ENCODE assay signal across 9 cellular contexts in genomic region chr6:31896493-31896855, GRCh38. TPM values are rescaled to one million over a fixed set of nuclear protein-coding genes. Genes with fewer than 3 reads are reported as not detected.
DNase-seq lines count a peak whose midpoint lies in the region; ATAC-seq, FAIRE-seq and TF ChIP-seq lines count a peak whose summit lies in the region.
"Had no signal": no experiment of that assay in that cellular context is flagged by ENCODE, and none has a peak within 500 bp of the region (broad histone marks: within the 10 kb centered on the region; RNA-seq: fewer than 3 reads in every experiment).

No MANE protein-coding gene starts in this region.

- TF ChIP-seq CTCF in astrocyte of the spinal cord (IDR thresholded peaks at IDR 0.05; ENCODE audit: low read depth, low read length) (no peak), lower lobe of right lung (IDR thresholded peaks at IDR 0.05) (no peak), transverse colon (IDR thresholded peaks at IDR 0.05) (no peak)

- no peak for TF ChIP-seq POLR2A in transverse colon (IDR thresholded peaks at IDR 0.05)

- H3K27ac Mint-ChIP-seq in activated T-cell treated with anti-CD3 and anti-CD28 coated beads, Interleukin-2, amount 50 U/mL, for 72 hours: peak overlapping the region; percentile 82

- H3K27me3 ChIP-seq in lower lobe of right lung (ENCODE audit: low read depth) (no peaks in the 10 kb centered on the region), transverse colon (no peaks in the 10 kb centered on the region)

- H3K9me3 Mint-ChIP-seq in activated T-cell treated with anti-CD3 and anti-CD28 coated beads, Interleukin-2, amount 50 U/mL, for 72 hours: no peaks in the 10 kb centered on the region

- WGBS in transverse colon (ENCODE audit: low coverage in 1 of 2), 2 donors: 47% methylated on average over 4 of the region's 4 CpGs; no CpG with 5 or more reads in 1 of the 2 donors

- H3K4me3 Mint-ChIP-seq in activated T-cell treated with anti-CD3 and anti-CD28 coated beads, Interleukin-2, amount 50 U/mL, for 72 hours: peak overlapping the region; percentile 81 to 89

- in situ Hi-C loops in astrocyte of the spinal cord (cut with HindIII; ENCODE audit: low sequenced_read_pairs) (no loop called here), transverse colon (cut with MboI; ENCODE audit: low pct_ligation_motif_present in 1 of 4, low pct_unique_long_range_greater_than_20kb in 1 of 4, low sequenced_read_pairs in 3 of 4) (no loop called here)

- H3K4me3 ChIP-seq in astrocyte of the spinal cord (ENCODE audit: low read depth, low read length) (peak overlapping the region; percentile 92), lower lobe of right lung (peak overlapping the region; percentile 97), transverse colon (peak overlapping the region; percentile 93 to 99 (median 98))

- no peaks in the 10 kb centered on the region for H3K27me3 Mint-ChIP-seq in activated T-cell treated with anti-CD3 and anti-CD28 coated beads, Interleukin-2, amount 50 U/mL, for 72 hours (ENCODE audit: low read depth)

- DNase-seq in activated T-cell treated with anti-CD3 and anti-CD28 coated beads, Interleukin-2, amount 50 U/mL, for 72 hours: peak in 1 of 2 donors; percentile 22
- no peak for DNase-seq in activated T-cell treated with anti-CD3 and anti-CD28 coated beads, Interleukin-2, amount 50 U/mL, for 1 hour
- DNase-seq in astrocyte of the spinal cord (ENCODE audit: low read depth, low spot score): no peak
- DNase-seq in lower lobe of right lung: no peak
- DNase-seq in transverse colon: no peak
- DNase-seq in GM19239 (ENCODE audit: insufficient read length, low spot score): no peak
- no peak for DNase-seq in DMS79 (lab: John Stamatoyannopoulos, UW)
- DNase-seq: DMS153 had no signal

- intact Hi-C loops in lower lobe of right lung (cut with DNase I): no loop called here
- intact Hi-C loops in transverse colon (cut with DNase I; ENCODE audit: low total_unique reads): no loop called here

- peaks cover 31% of the 10 kb centered on the region for H3K4me1 ChIP-seq in lower lobe of right lung
- peaks cover 14 to 37% (median 25%) of the 10 kb centered on the region in 4 donors for H3K4me1 ChIP-seq in transverse colon

- peaks cover 0 to 20% of the 10 kb centered on the region in 2 donors for H3K36me3 Mint-ChIP-seq in activated T-cell treated with anti-CD3 and anti-CD28 coated beads, Interleukin-2, amount 50 U/mL, for 72 hours (ENCODE audit: insufficient read depth in 2 of 2)

- H3K27ac ChIP-seq in lower lobe of right lung (peak overlapping the region; percentile 84), transverse colon (peak overlapping the region; percentile 90 to 94 (median 92))

- H3K9me3 ChIP-seq in lower lobe of right lung (no peaks in the 10 kb centered on the region), transverse colon (no peaks in the 10 kb centered on the region)

- FAIRE-seq in GM19239 (lab: Jason Lieb, UNC): no peak

- H3K36me3 ChIP-seq in lower lobe of right lung (peaks cover 46% of the 10 kb centered on the region), transverse colon (no peaks in the 10 kb centered on the region)

- no peak for TF ChIP-seq EP300 in transverse colon (IDR thresholded peaks at IDR 0.05; ENCODE audit: low read depth)

- ATAC-seq in activated T-cell treated with anti-CD3 and anti-CD28 coated beads, Interleukin-2, amount 50 U/mL, for 72 hours (replicated peaks in 1 of 2): no peak
- ATAC-seq in lower lobe of right lung: no peak
- no peak for ATAC-seq in GM21723 (IDR thresholded peaks at IDR 0.05; ENCODE audit: unreplicated experiment)

- peaks cover 32% of the 10 kb centered on the region for H3K4me1 Mint-ChIP-seq in activated T-cell treated with anti-CD3 and anti-CD28 coated beads, Interleukin-2, amount 50 U/mL, for 72 hours (ENCODE audit: low read depth)

RNA-seq across cellular contexts. Expression of gene EHMT2, which starts 1.0 kb away (rescaled TPM):
- 10 to 100 TPM; 49.2 to 64.7 TPM for total RNA-seq in activated T-cell treated with anti-CD3 and anti-CD28 coated beads, Interleukin-2, amount 50 U/mL, for 72 hours
- total RNA-seq in lower lobe of right lung: 46.0 TPM
- 10 to 100 TPM; 25.9 to 33.3 (median 27.9) TPM for total RNA-seq in transverse colon

RNA-seq across cellular contexts. Expression of gene ZBTB12, which starts 5.4 kb away (rescaled TPM):
- total RNA-seq in activated T-cell treated with anti-CD3 and anti-CD28 coated beads, Interleukin-2, amount 50 U/mL, for 72 hours: 1 to 10 TPM in 1 of 2 donors, under 1 TPM in 1; 0.88 to 1.9 TPM
- 5.1 TPM for total RNA-seq in lower lobe of right lung
- total RNA-seq in transverse colon: 1 to 10 TPM in 1 of 4 donors, under 1 TPM in 3; 0.14 to 1.3 (median 0.77) TPM

RNA-seq across cellular contexts. Expression of gene SLC44A4, which starts 17.7 kb away (rescaled TPM):
- total RNA-seq in activated T-cell treated with anti-CD3 and anti-CD28 coated beads, Interleukin-2, amount 50 U/mL, for 72 hours: under 1 TPM; 0.22 to 0.23 TPM
- total RNA-seq in lower lobe of right lung: 53.7 TPM
- total RNA-seq in transverse colon: 100 to 1,000 TPM; 149 to 734 (median 395) TPM

RNA-seq across cellular contexts. Expression of gene C2, which starts 31.0 kb away (rescaled TPM):
- total RNA-seq in activated T-cell treated with anti-CD3 and anti-CD28 coated beads, Interleukin-2, amount 50 U/mL, for 72 hours: 1 to 10 TPM; 3.4 to 5.1 TPM
- total RNA-seq in lower lobe of right lung (311 TPM), transverse colon (1 to 10 TPM; 4.6 to 9.4 (median 7.5) TPM)

RNA-seq across cellular contexts. Expression of gene NEU1, which starts 33.9 kb away (rescaled TPM):
- total RNA-seq in activated T-cell treated with anti-CD3 and anti-CD28 coated beads, Interleukin-2, amount 50 U/mL, for 72 hours: 10 to 100 TPM; 24.0 to 27.1 TPM
- total RNA-seq in lower lobe of right lung (70.5 TPM), transverse colon (10 to 100 TPM; 21.1 to 88.7 (median 65.4) TPM)

Comparison
In these comparisons a context has a peak if more than half of its experiments do, and no peak if none do; other contexts are left out.
1. RNA of gene SLC44A4, which starts 17.7 kb away (total RNA-seq): 149 to 734 TPM in transverse colon and 53.7 TPM in lower lobe of right lung (single experiment); 0.22 to 0.23 TPM in activated T-cell treated with anti-CD3 and anti-CD28 coated beads, Interleukin-2, amount 50 U/mL, for 72 hours; every median in the first group is over 10 times any median in the second.
2. Peak in every context shown above with its lines, with median percentiles within 50 percentile points of each other: H3K4me3 ChIP-seq.